Comparison of ENCODE assay signal across 24 cellular contexts in genomic region chr2:171789956-171790355, GRCh38.
"Had no signal": no experiment of that assay in that cellular context is flagged by ENCODE, and none has a peak within 500 bp of the region (broad histone marks: within the 10 kb centered on the region; RNA-seq: fewer than 3 reads in every experiment).

No MANE protein-coding gene starts in this region.

- DNase-seq: effector memory CD8-positive, alpha-beta T cell; esophagus squamous epithelium; foreskin fibroblast; glutamatergic neuron; immature natural killer cell; kidney; left cardiac atrium; left ventricle myocardium superior; naive thymus-derived CD4-positive, alpha-beta T cell; posterior cingulate gyrus; sigmoid colon; stimulated activated CD4-positive, alpha-beta T cell treated with anti-CD3 and anti-CD28 coated beads, Interleukin-2, amount 100 ng/mL, for 24 hours; stimulated activated CD4-positive, alpha-beta T cell treated with anti-CD3 and anti-CD28 coated beads, Interleukin-4, amount 100 ng/mL, for 4 hours; stimulated activated naive CD4-positive, alpha-beta T cell; stomach; substantia nigra; transverse colon had no signal

- H3K27me3 Mint-ChIP-seq: dendritic cell treated with granulocyte-macrophage colony-stimulating factor and Interleukin-4, amounts not matched to agents 40 ng/mL and 50 ng/mL, for 4 days; effector memory CD8-positive, alpha-beta T cell; naive thymus-derived CD4-positive, alpha-beta T cell had no signal

- H3K4me3 Mint-ChIP-seq: dendritic cell treated with granulocyte-macrophage colony-stimulating factor and Interleukin-4, amounts not matched to agents 40 ng/mL and 50 ng/mL, for 4 days; effector memory CD8-positive, alpha-beta T cell; immature natural killer cell; naive thymus-derived CD4-positive, alpha-beta T cell had no signal

- H3K4me1 ChIP-seq: esophagus squamous epithelium, gastroesophageal sphincter, sigmoid colon, transverse colon had no signal

- H3K4me3 ChIP-seq: esophagus squamous epithelium, gastroesophageal sphincter, lung, sigmoid colon, skin epidermis, stomach, thoracic aorta, transverse colon had no signal

- FAIRE-seq: colon, kidney had no signal

- H3K27ac ChIP-seq: esophagus squamous epithelium, gastroesophageal sphincter, neutrophil, sigmoid colon, skin epidermis, thoracic aorta, transverse colon had no signal

- H3K27ac Mint-ChIP-seq: immature natural killer cell had no signal

- H3K9me3 Mint-ChIP-seq: dendritic cell treated with granulocyte-macrophage colony-stimulating factor and Interleukin-4, amounts not matched to agents 40 ng/mL and 50 ng/mL, for 4 days; effector memory CD8-positive, alpha-beta T cell; immature natural killer cell; naive thymus-derived CD4-positive, alpha-beta T cell had no signal

- H3K27me3 ChIP-seq: esophagus squamous epithelium, gastroesophageal sphincter, neutrophil, sigmoid colon, stomach, transverse colon had no signal

- ATAC-seq: effector memory CD8-positive, alpha-beta T cell; gastroesophageal sphincter; left cardiac atrium; left ventricle myocardium superior; naive thymus-derived CD4-positive, alpha-beta T cell had no signal

- H3K9me3 ChIP-seq: esophagus squamous epithelium, gastroesophageal sphincter, neutrophil, sigmoid colon, stomach, thoracic aorta, transverse colon had no signal
